ENCODE assay signal across 28 cellular contexts in the genomic region with DNA sequence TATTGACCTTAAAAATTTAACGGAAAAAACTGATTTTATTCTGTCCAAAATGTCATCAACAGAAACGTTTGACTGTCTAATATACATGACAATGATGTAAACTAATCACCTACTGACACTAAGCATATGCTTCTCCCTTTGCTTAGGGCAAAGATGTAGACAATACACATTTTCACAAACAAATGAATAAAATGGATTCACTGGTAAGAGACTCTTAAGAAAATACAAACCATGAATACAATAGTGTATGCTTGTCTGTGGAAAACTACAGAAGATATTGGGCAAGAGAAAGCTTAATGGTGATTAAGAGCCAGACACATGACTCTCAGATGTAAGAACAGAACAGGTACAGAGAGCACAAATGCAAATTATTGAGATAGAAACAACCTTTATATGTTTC.
"Had no signal": no experiment of that assay in that cellular context is flagged by ENCODE, and none has a peak within 500 bp of the region (broad histone marks: within the 10 kb centered on the region; RNA-seq: fewer than 3 reads in every experiment).

No MANE protein-coding gene starts in this region.

- H3K27me3 ChIP-seq: neutrophil, pancreas, spleen, suprapubic skin, testis, tibial artery, transverse colon, upper lobe of right lung, uterus had no signal

- H3K4me3 ChIP-seq: pancreas, prostate gland, skin epidermis, smooth muscle cell, spleen, suprapubic skin, testis, tibial artery, transverse colon, upper lobe of right lung, uterus had no signal

- H3K27ac ChIP-seq: neutrophil, pancreas, prostate gland, skin epidermis, spleen, suprapubic skin, testis, tibial artery, transverse colon, upper lobe of right lung, uterus had no signal

- DNase-seq: naive thymus-derived CD8-positive, alpha-beta T cell; nephron progenitor cell; nucleus accumbens; pancreas; right cardiac atrium; spleen; stimulated activated CD4-positive, alpha-beta T cell treated with anti-CD3 and anti-CD28 coated beads, Interleukin-12 subunit alpha, Interleukin-12 subunit beta, amount 100 ng/mL, for 4 hours; stimulated activated CD4-positive, alpha-beta T cell treated with anti-CD3 and anti-CD28 coated beads, Interleukin-1b, Interleukin-23, amount 100 ng/mL, for 48 hours; stimulated activated CD4-positive, alpha-beta T cell treated with anti-CD3 and anti-CD28 coated beads, Interleukin-4, amount 100 ng/mL, for 1 hour; stimulated activated CD4-positive, alpha-beta T cell treated with anti-CD3 and anti-CD28 coated beads, Interleukin-4, amount 100 ng/mL, for 4 hours; stimulated activated CD8-positive, alpha-beta memory T cell treated with anti-CD3 and anti-CD28 coated beads, Interleukin-4, amount 100 ng/mL, for 48 hours; stimulated activated naive CD4-positive, alpha-beta T cell; stimulated activated naive CD8-positive, alpha-beta T cell treated with anti-CD3 and anti-CD28 coated beads, Interleukin-15, amount 100 ng/mL, for 72 hours; stimulated activated naive CD8-positive, alpha-beta T cell treated with anti-CD3 and anti-CD28 coated beads, Interleukin-15, Interleukin-2, amounts not matched to agents 100 U/mL and 50 U/mL, for 24 hours; substantia nigra; testis; tibial artery; transverse colon; upper lobe of right lung; uterus had no signal

- ATAC-seq: naive thymus-derived CD8-positive, alpha-beta T cell; natural killer cell treated with Interleukin-12 subunit alpha and Interleukin-12 subunit beta and Interleukin-15 and Interleukin-18, amount 100 ng/mL, for 72 hours; pancreas; right cardiac atrium; sciatic nerve; stimulated activated memory B cell treated with anti-CD40 and anti-IgM and Interleukin-4, amounts not matched to agents 10 μg/mL and 1 μg/mL and 100 μg/mL, for 72 hours; stimulated activated naive CD8-positive, alpha-beta T cell treated with anti-CD3 and anti-CD28 coated beads, Interleukin-15, amount 100 ng/mL, for 72 hours; stimulated activated naive CD8-positive, alpha-beta T cell treated with anti-CD3 and anti-CD28 coated beads, Interleukin-15, Interleukin-2, amounts not matched to agents 100 U/mL and 50 U/mL, for 24 hours; upper lobe of right lung had no signal

- H3K4me1 ChIP-seq: pancreas, prostate gland, spleen, suprapubic skin, testis, tibial artery, transverse colon, upper lobe of right lung, uterus had no signal

- H3K9me3 ChIP-seq: neutrophil, pancreas, prostate gland, suprapubic skin, testis, tibial artery, transverse colon, upper lobe of right lung, uterus had no signal

- H3K36me3 ChIP-seq: neutrophil, pancreas, prostate gland, spleen, suprapubic skin, tibial artery, transverse colon, upper lobe of right lung, uterus had no signal

- H3K4me2 ChIP-seq: smooth muscle cell had no signal
